In genomic region chr3:140505256-140505655, GRCh38 we compare ENCODE assay signal across 13 cellular contexts.
DNase-seq lines count a peak whose midpoint lies in the region; ATAC-seq, FAIRE-seq and TF ChIP-seq lines count a peak whose summit lies in the region.
"Had no signal": no experiment of that assay in that cellular context is flagged by ENCODE, and none has a peak within 500 bp of the region (broad histone marks: within the 10 kb centered on the region; RNA-seq: fewer than 3 reads in every experiment).

No MANE protein-coding gene starts in this region.

- no peak for TF ChIP-seq CTCF in osteoblast (IDR thresholded peaks at IDR 0.05; ENCODE audit: extremely low read depth, low read depth, low read length)

- H4K20me1 ChIP-seq in osteoblast (ENCODE audit: insufficient read depth, low read length) = no peaks in the 10 kb centered on the region

- H3K27me3 ChIP-seq in osteoblast (ENCODE audit: insufficient read depth, low read length) = peaks cover 7% of the 10 kb centered on the region
- H3K27me3 ChIP-seq: thyroid gland had no signal

- ATAC-seq in HG03159 (IDR thresholded peaks at IDR 0.05; ENCODE audit: unreplicated experiment) = peak; percentile 69
- ATAC-seq in activated naive CD4-positive, alpha-beta T cell treated with anti-CD3 and anti-CD28 coated beads, Interleukin-2, amount 50 U/mL, for 72 hours = no peak
- ATAC-seq: activated T-cell treated with anti-CD3 and anti-CD28 coated beads, Interleukin-2, amount 50 U/mL, for 72 hours had no signal

- no peak overlapping the region for H3K4me3 ChIP-seq in osteoblast (ENCODE audit: insufficient read depth, low read length)
- H3K4me3 ChIP-seq: MG63, thyroid gland had no signal

- no peaks in the 10 kb centered on the region for H3K4me1 ChIP-seq in osteoblast (ENCODE audit: insufficient read depth, low read length)

- no peaks in the 10 kb centered on the region for H3K79me2 ChIP-seq in osteoblast (ENCODE audit: insufficient read depth, low read length)

- H3K27ac Mint-ChIP-seq in activated naive CD4-positive, alpha-beta T cell treated with anti-CD3 and anti-CD28 coated beads, Interleukin-2, amount 50 U/mL, for 72 hours = no peak overlapping the region
- H3K27ac Mint-ChIP-seq: activated T-cell treated with anti-CD3 and anti-CD28 coated beads, Interleukin-2, amount 50 U/mL, for 72 hours had no signal

- H3K4me2 ChIP-seq in osteoblast (ENCODE audit: insufficient read depth, low read length) = no peak overlapping the region

- DNase-seq in Ammon's horn (ENCODE audit: low spot score) = peak; percentile 68
- DNase-seq in GM19238 (ENCODE audit: insufficient read length, low spot score) = peak; percentile 12
- DNase-seq in fibroblast of peridontal ligament (ENCODE audit: extremely low read depth) = peak; percentile 28
- no peak for DNase-seq in activated naive CD4-positive, alpha-beta T cell treated with anti-CD3 and anti-CD28 coated beads, Interleukin-2, amount 50 U/mL, for 72 hours (ENCODE audit: low spot score in 2 of 2)
- DNase-seq in HTR-8/SVneo (ENCODE audit: insufficient read length, low spot score) = no peak
- no peak for DNase-seq in stimulated activated CD8-positive, alpha-beta memory T cell treated with anti-CD3 and anti-CD28 coated beads, Interleukin-4, amount 100 ng/mL, for 48 hours
- DNase-seq in osteoblast (ENCODE audit: insufficient read length, low spot score, missing footprints) = no peak
- DNase-seq: activated T-cell treated with anti-CD3 and anti-CD28 coated beads, Interleukin-2, amount 50 U/mL, for 72 hours; effector CD4-positive, alpha-beta T cell; MG63; thyroid gland had no signal

- H3K9me3 Mint-ChIP-seq in activated naive CD4-positive, alpha-beta T cell treated with anti-CD3 and anti-CD28 coated beads, Interleukin-2, amount 50 U/mL, for 72 hours = no peaks in the 10 kb centered on the region
- H3K9me3 Mint-ChIP-seq: activated T-cell treated with anti-CD3 and anti-CD28 coated beads, Interleukin-2, amount 50 U/mL, for 72 hours had no signal

- no peak for FAIRE-seq in HTR-8/SVneo (lab: Jason Lieb, UNC)

- H3K27ac ChIP-seq in osteoblast (ENCODE audit: low read depth, low read length) = no peak overlapping the region
- H3K27ac ChIP-seq: C4-2B, thyroid gland had no signal

- H2AFZ ChIP-seq in osteoblast (ENCODE audit: low read length) = no peak overlapping the region

- no peaks in the 10 kb centered on the region for H3K36me3 Mint-ChIP-seq in activated naive CD4-positive, alpha-beta T cell treated with anti-CD3 and anti-CD28 coated beads, Interleukin-2, amount 50 U/mL, for 72 hours

- H3K9me3 ChIP-seq in osteoblast (ENCODE audit: low read depth, low read length) = no peaks in the 10 kb centered on the region
- H3K9me3 ChIP-seq: MG63, thyroid gland had no signal

- H3K36me3 ChIP-seq in osteoblast (ENCODE audit: insufficient read depth, low read length) = no peaks in the 10 kb centered on the region
- H3K36me3 ChIP-seq: MG63, thyroid gland had no signal

Comparison
In these comparisons a context has a peak if more than half of its experiments do, and no peak if none do; other contexts are left out.
1. DNase-seq: peak in Ammon's horn (single experiment), GM19238 (single experiment) and fibroblast of peridontal ligament (single experiment); none in activated naive CD4-positive, alpha-beta T cell treated with anti-CD3 and anti-CD28 coated beads, Interleukin-2, amount 50 U/mL, for 72 hours (0 of 2), HTR-8/SVneo (single experiment), stimulated activated CD8-positive, alpha-beta memory T cell treated with anti-CD3 and anti-CD28 coated beads, Interleukin-4, amount 100 ng/mL, for 48 hours (single experiment) and osteoblast (single experiment).